In the genomic region with DNA sequence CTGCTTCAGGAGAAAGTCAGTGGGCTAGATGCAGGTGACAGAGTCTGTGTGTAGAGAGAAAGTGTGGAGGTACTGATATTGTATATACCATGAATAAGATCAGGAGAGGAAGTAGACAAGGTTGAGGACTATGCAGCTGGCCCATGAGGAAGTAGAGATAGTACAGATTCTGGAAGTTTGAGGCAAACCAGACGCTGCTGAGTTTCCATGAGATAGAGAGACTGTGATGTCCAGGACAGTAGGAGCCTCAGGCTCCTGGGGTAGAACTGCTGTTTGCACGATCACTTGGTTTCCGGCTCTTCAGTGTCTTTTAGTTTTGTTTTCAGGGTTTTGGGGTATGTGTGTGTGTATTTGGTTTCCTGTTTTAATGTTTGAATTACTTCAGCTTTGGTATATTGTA, we compare ENCODE assay signal across 9 cellular contexts. TPM values are rescaled to one million over a fixed set of nuclear protein-coding genes. Genes with fewer than 3 reads are reported as not detected.
DNase-seq lines count a peak whose midpoint lies in the region; ATAC-seq lines count a peak whose summit lies in the region.
"Had no signal": no experiment of that assay in that cellular context is flagged by ENCODE, and none has a peak within 500 bp of the region (broad histone marks: within the 10 kb centered on the region; RNA-seq: fewer than 3 reads in every experiment).

No MANE protein-coding gene starts in this region.

- peaks cover 13 to 28% (median 23%) of the 10 kb centered on the region in 3 donors for H3K4me1 Mint-ChIP-seq in IgD-negative memory B cell
- H3K4me1 Mint-ChIP-seq in activated naive CD8-positive, alpha-beta T cell treated with anti-CD3 and anti-CD28 coated beads for 36 hours: peaks cover 86% of the 10 kb centered on the region
- H3K4me1 Mint-ChIP-seq in stimulated activated naive B cell treated with anti-CD40 and anti-IgM and Interleukin-4, amounts not matched to agents 10 μg/mL and 1 μg/mL and 100 μg/mL, for 72 hours: peaks cover 41 to 50% of the 10 kb centered on the region in 2 donors
- H3K4me1 Mint-ChIP-seq: nephron had no signal

- H3K9me3 Mint-ChIP-seq in IgD-negative memory B cell: no peaks in the 10 kb centered on the region
- peaks cover 7% of the 10 kb centered on the region for H3K9me3 Mint-ChIP-seq in activated naive CD8-positive, alpha-beta T cell treated with anti-CD3 and anti-CD28 coated beads for 36 hours
- peaks cover 3 to 4% of the 10 kb centered on the region in 2 donors for H3K9me3 Mint-ChIP-seq in stimulated activated naive B cell treated with anti-CD40 and anti-IgM and Interleukin-4, amounts not matched to agents 10 μg/mL and 1 μg/mL and 100 μg/mL, for 72 hours
- H3K9me3 Mint-ChIP-seq: nephron had no signal

- no peaks in the 10 kb centered on the region for H3K36me3 Mint-ChIP-seq in IgD-negative memory B cell
- peaks cover 45% of the 10 kb centered on the region for H3K36me3 Mint-ChIP-seq in activated naive CD8-positive, alpha-beta T cell treated with anti-CD3 and anti-CD28 coated beads for 36 hours
- no peaks in the 10 kb centered on the region for H3K36me3 Mint-ChIP-seq in stimulated activated naive B cell treated with anti-CD40 and anti-IgM and Interleukin-4, amounts not matched to agents 10 μg/mL and 1 μg/mL and 100 μg/mL, for 72 hours

- peak overlapping the region in 2 of 3 donors; percentile 24 to 64 for H3K27ac Mint-ChIP-seq in IgD-negative memory B cell
- peak overlapping the region; percentile 95 for H3K27ac Mint-ChIP-seq in activated naive CD8-positive, alpha-beta T cell treated with anti-CD3 and anti-CD28 coated beads for 36 hours
- H3K27ac Mint-ChIP-seq in stimulated activated naive B cell treated with anti-CD40 and anti-IgM and Interleukin-4, amounts not matched to agents 10 μg/mL and 1 μg/mL and 100 μg/mL, for 72 hours: peak overlapping the region; percentile 90
- H3K27ac Mint-ChIP-seq: nephron had no signal

- ATAC-seq in GM18499 (IDR thresholded peaks at IDR 0.05; ENCODE audit: insufficient read depth, unreplicated experiment): peak; percentile 82
- peak; percentile 79 for ATAC-seq in GM21526 (IDR thresholded peaks at IDR 0.05; ENCODE audit: low FRiP score, unreplicated experiment)
- peak; percentile 91 for ATAC-seq in stimulated activated naive B cell treated with anti-CD40 and anti-IgM and Interleukin-4, amounts not matched to agents 10 μg/mL and 1 μg/mL and 100 μg/mL, for 72 hours (replicated peaks)

- H3K27me3 Mint-ChIP-seq in IgD-negative memory B cell: no peaks in the 10 kb centered on the region
- H3K27me3 Mint-ChIP-seq in activated naive CD8-positive, alpha-beta T cell treated with anti-CD3 and anti-CD28 coated beads for 36 hours: no peaks in the 10 kb centered on the region
- H3K27me3 Mint-ChIP-seq in stimulated activated naive B cell treated with anti-CD40 and anti-IgM and Interleukin-4, amounts not matched to agents 10 μg/mL and 1 μg/mL and 100 μg/mL, for 72 hours: no peaks in the 10 kb centered on the region

- H3K4me3 Mint-ChIP-seq in IgD-negative memory B cell: peak overlapping the region in 3 of 4 donors; percentile 57 to 75 (median 71)
- H3K4me3 Mint-ChIP-seq in activated naive CD8-positive, alpha-beta T cell treated with anti-CD3 and anti-CD28 coated beads for 36 hours: peak overlapping the region; percentile 60
- peak overlapping the region; percentile 46 to 65 for H3K4me3 Mint-ChIP-seq in stimulated activated naive B cell treated with anti-CD40 and anti-IgM and Interleukin-4, amounts not matched to agents 10 μg/mL and 1 μg/mL and 100 μg/mL, for 72 hours
- H3K4me3 Mint-ChIP-seq: nephron had no signal

- peak; percentile 52 for DNase-seq in activated naive CD8-positive, alpha-beta T cell treated with anti-CD3 and anti-CD28 coated beads for 36 hours
- peak; percentile 68 for DNase-seq in stimulated activated naive B cell treated with anti-CD40 and anti-IgM and Interleukin-4, amounts not matched to agents 10 μg/mL and 1 μg/mL and 100 μg/mL, for 72 hours
- DNase-seq in iPS-NIHi7 (ENCODE audit: extremely low spot score): no peak
- no peak for DNase-seq in A172 (ENCODE audit: low spot score)
- no peak for DNase-seq in inferior parietal cortex (ENCODE audit: extremely low spot score)

RNA-seq across cellular contexts. Expression of a gene that starts 13.6 kb away (rescaled TPM):
- polyA plus RNA-seq in IgD-negative memory B cell: 1.2 TPM
- total RNA-seq in activated naive CD8-positive, alpha-beta T cell treated with anti-CD3 and anti-CD28 coated beads for 36 hours: 10 to 100 TPM; 20.8 to 27.3 TPM
- 4.7 and 5.7 TPM in 2 replicates for total RNA-seq in A172 (2014; rRNA removed; shearing (Covaris generic))

Comparison
In these comparisons a context has a peak if more than half of its experiments do, and no peak if none do; other contexts are left out.
1. H3K27ac Mint-ChIP-seq: peak in every context shown above with its lines; median percentile 95 in activated naive CD8-positive, alpha-beta T cell treated with anti-CD3 and anti-CD28 coated beads for 36 hours; 90 in stimulated activated naive B cell treated with anti-CD40 and anti-IgM and Interleukin-4, amounts not matched to agents 10 μg/mL and 1 μg/mL and 100 μg/mL, for 72 hours; 44 in IgD-negative memory B cell.
2. DNase-seq: peak in activated naive CD8-positive, alpha-beta T cell treated with anti-CD3 and anti-CD28 coated beads for 36 hours (single experiment) and stimulated activated naive B cell treated with anti-CD40 and anti-IgM and Interleukin-4, amounts not matched to agents 10 μg/mL and 1 μg/mL and 100 μg/mL, for 72 hours (single experiment); none in iPS-NIHi7 (single experiment), A172 (single experiment) and inferior parietal cortex (single experiment).
3. Peak in every context shown above with its lines, with median percentiles within 50 percentile points of each other: ATAC-seq and H3K4me3 Mint-ChIP-seq.